Comparison of ENCODE assay signal across 11 cellular contexts in genomic region chr7:157816086-157816485, GRCh38.
"Had no signal": no experiment of that assay in that cellular context is flagged by ENCODE, and none has a peak within 500 bp of the region (broad histone marks: within the 10 kb centered on the region; RNA-seq: fewer than 3 reads in every experiment).

No MANE protein-coding gene starts in this region.

- DNase-seq: effector memory CD4-positive, alpha-beta T cell; left cardiac atrium; left ventricle myocardium inferior; mesendoderm; naive B cell; sigmoid colon; stimulated activated CD4-positive, alpha-beta T cell treated with anti-CD3 and anti-CD28 coated beads, Interleukin-12 subunit alpha, Interleukin-12 subunit beta, amount 100 ng/mL, for 4 hours; stimulated activated naive CD4-positive, alpha-beta T cell treated with Interleukin-2 at 50 U/mL for 16 hours; trophoblast cell had no signal

- H3K27me3 ChIP-seq: right atrium auricular region, sigmoid colon had no signal

- H3K4me3 ChIP-seq: left ventricle myocardium inferior, right atrium auricular region, sigmoid colon, skin epidermis had no signal

- H3K9me3 ChIP-seq: left ventricle myocardium inferior, right atrium auricular region, sigmoid colon had no signal

- H3K27ac ChIP-seq: left ventricle myocardium inferior, right atrium auricular region, sigmoid colon, skin epidermis had no signal

- H3K36me3 ChIP-seq: left ventricle myocardium inferior, right atrium auricular region, sigmoid colon had no signal

- H3K4me1 ChIP-seq: left ventricle myocardium inferior, right atrium auricular region, sigmoid colon had no signal
